ENCODE assay signal across 15 cellular contexts in genomic region chr1:22239378-22239777, GRCh38.
A peak's percentile ranks its signal among the peaks of the same experiment; 100 is the strongest.
DNase-seq lines count a peak whose midpoint lies in the region; ATAC-seq, FAIRE-seq and TF ChIP-seq lines count a peak whose summit lies in the region.
"Had no signal": no experiment of that assay in that cellular context is flagged by ENCODE, and none has a peak within 500 bp of the region (broad histone marks: within the 10 kb centered on the region; RNA-seq: fewer than 3 reads in every experiment).

No MANE protein-coding gene starts in this region.

- H3K27ac ChIP-seq in lower lobe of right lung (no peak overlapping the region), stomach (no peak overlapping the region), psoas muscle (no peak overlapping the region)
- H3K27ac ChIP-seq: SK-N-MC had no signal

- no peak overlapping the region for H3K4me3 ChIP-seq in bronchial epithelial cell (ENCODE audit: low read depth, low read length)
- H3K4me3 ChIP-seq in lower lobe of right lung, result no peak overlapping the region
- no peak overlapping the region for H3K4me3 ChIP-seq in stomach
- no peak overlapping the region for H3K4me3 ChIP-seq in psoas muscle
- H3K4me3 ChIP-seq: HAP-1, K562, SK-N-MC had no signal

- 34 to 83% (median 37%) methylated on average over 6 to 11 of the region's 11 CpGs for WGBS in stomach, 5 donors
- 75 to 82% (median 78%) methylated on average over 11 of the region's 11 CpGs for WGBS in psoas muscle, 3 donors

- intact Hi-C loops in lower lobe of right lung (cut with DNase I), result no loop called here
- intact Hi-C loops in stomach (cut with DNase I; ENCODE audit: low total_unique reads), result no loop called here
- intact Hi-C loops in psoas muscle (cut with DNase I), result no loop called here

- TF ChIP-seq POLR2A in stomach (IDR thresholded peaks at IDR 0.05), result no peak

- no peak for TF ChIP-seq EP300 in stomach (IDR thresholded peaks at IDR 0.05)

- no peak for FAIRE-seq in bronchial epithelial cell (lab: Jason Lieb, UNC)
- FAIRE-seq: K562 had no signal

- TF ChIP-seq CTCF in bronchial epithelial cell (IDR thresholded peaks at IDR 0.05; ENCODE audit: insufficient read depth, low read length, severe bottlenecking) (no peak), lower lobe of right lung (IDR thresholded peaks at IDR 0.05) (no peak), stomach (IDR thresholded peaks at IDR 0.05) (no peak), psoas muscle (IDR thresholded peaks at IDR 0.05) (no peak)

- H3K9me3 ChIP-seq in lower lobe of right lung (no peaks in the 10 kb centered on the region), stomach (no peaks in the 10 kb centered on the region), psoas muscle (no peaks in the 10 kb centered on the region)
- H3K9me3 ChIP-seq: HAP-1 had no signal

- H3K36me3 ChIP-seq in bronchial epithelial cell (ENCODE audit: control insufficient read depth, insufficient read depth, low read length) (no peaks in the 10 kb centered on the region), lower lobe of right lung (no peaks in the 10 kb centered on the region), stomach (no peaks in the 10 kb centered on the region), psoas muscle (ENCODE audit: insufficient read depth in 1 of 2, low read depth in 1 of 2) (no peaks in the 10 kb centered on the region)
- H3K36me3 ChIP-seq: HAP-1 had no signal

- DNase-seq in NCI-H1105 (lab: John Stamatoyannopoulos, UW) (peak; percentile 38), bronchial epithelial cell (ENCODE audit: low read depth) (peak; percentile 32), lower lobe of right lung (peak; percentile 64), stomach (peak; percentile 71), HuH-7 (ENCODE audit: low spot score) (no peak), psoas muscle (no peak)
- DNase-seq: NCI-H1092, NCI-H187 treated with DMSO at 0.1 percent for 48 hours, NCI-H2171, NCI-H510A had no signal

- ATAC-seq in lower lobe of right lung (peak; percentile 43 to 86), HG03097 (IDR thresholded peaks at IDR 0.05; ENCODE audit: low FRiP score, unreplicated experiment) (no peak), SK-N-SH treated with all-trans-retinoic acid at 6 μM for 48 hours (no peak), psoas muscle (no peak)
- ATAC-seq: K562 had no signal

- H3K27me3 ChIP-seq in bronchial epithelial cell (ENCODE audit: control insufficient read depth, insufficient read depth, low read length) (peaks cover 2% of the 10 kb centered on the region), lower lobe of right lung (ENCODE audit: low read depth) (peaks cover 4% of the 10 kb centered on the region), stomach (peaks cover 0 to 28% (median 0%) of the 10 kb centered on the region in 3 donors), psoas muscle (ENCODE audit: insufficient read depth in 3 of 3, low read length in 2 of 3) (peaks cover 0 to 5% (median 0%) of the 10 kb centered on the region in 3 donors)

- H3K4me1 ChIP-seq in lower lobe of right lung, result peaks cover 15% of the 10 kb centered on the region
- H3K4me1 ChIP-seq in stomach, result peaks cover 0 to 9% (median 0%) of the 10 kb centered on the region in 4 donors
- no peaks in the 10 kb centered on the region for H3K4me1 ChIP-seq in psoas muscle
- H3K4me1 ChIP-seq: HAP-1 had no signal

TF ChIP-seq in SK-N-SH treated with all-trans-retinoic acid at 6 μM for 48 hours, 23 proteins besides CTCF, POLR2A, EP300 and RAD21:
- TF ChIP-seq ARNTL (CRISPR knock-in tag; IDR thresholded peaks at IDR 0.05; ENCODE audit: borderline replicate concordance, low read depth) (no peak), ZNF565 (CRISPR knock-in tag; conservative IDR thresholded peaks at IDR 0.05; ENCODE audit: low read depth) (no peak), ZFP3 (CRISPR knock-in tag; IDR thresholded peaks at IDR 0.05) (no peak), BACH2 (CRISPR knock-in tag; IDR thresholded peaks at IDR 0.05; ENCODE audit: borderline replicate concordance) (no peak), TSHZ2 (CRISPR knock-in tag; IDR thresholded peaks at IDR 0.05) (no peak), TCF4 (CRISPR knock-in tag; IDR thresholded peaks at IDR 0.05; ENCODE audit: borderline replicate concordance) (no peak), OSR1 (CRISPR knock-in tag; IDR thresholded peaks at IDR 0.05) (no peak), CSRNP3 (CRISPR knock-in tag; IDR thresholded peaks at IDR 0.05) (no peak)

Comparison
In these comparisons a context has a peak if more than half of its experiments do, and no peak if none do; other contexts are left out.
1. DNase-seq: peak in NCI-H1105 (single experiment), bronchial epithelial cell (single experiment), lower lobe of right lung (single experiment) and stomach (single experiment); none in HuH-7 (single experiment) and psoas muscle (0 of 2).
2. ATAC-seq: peak in lower lobe of right lung (2 of 2); none in HG03097 (single experiment), SK-N-SH treated with all-trans-retinoic acid at 6 μM for 48 hours (single experiment) and psoas muscle (0 of 4).